Comparison of ENCODE assay signal across 11 cellular contexts in the genomic region with DNA sequence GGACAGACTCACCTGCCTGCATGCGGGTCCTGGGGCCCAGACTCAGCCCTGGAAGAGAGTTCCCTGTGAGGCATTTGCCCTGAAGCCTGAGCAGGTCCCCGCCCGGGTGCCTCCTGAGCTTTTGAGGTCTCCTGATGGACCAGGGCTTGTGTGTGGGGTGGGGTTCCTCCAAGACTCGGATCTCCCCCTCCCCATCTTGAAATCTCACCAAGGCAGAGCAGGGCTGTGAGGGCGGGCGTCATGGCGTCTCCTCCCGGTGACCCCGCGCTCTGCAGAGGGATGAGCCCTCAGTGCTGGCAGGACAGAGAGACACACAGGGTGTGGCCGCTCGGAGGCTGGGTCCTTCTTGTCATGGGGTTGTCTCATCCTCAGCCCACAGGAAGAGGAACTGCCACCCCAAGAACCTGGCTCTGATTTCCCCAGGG. TPM values are rescaled to one million over a fixed set of nuclear protein-coding genes. Genes with fewer than 3 reads are reported as not detected.
DNase-seq lines count a peak whose midpoint lies in the region; ATAC-seq and TF ChIP-seq lines count a peak whose summit lies in the region.
"Not testable (repeated sequence)": the region's sequence is repeated elsewhere in the genome, so short reads cannot be mapped to it uniquely, and the experiment has no call there.
"Had no signal": no experiment of that assay in that cellular context is flagged by ENCODE, and none has a peak within 500 bp of the region (broad histone marks: within the 10 kb centered on the region; RNA-seq: fewer than 3 reads in every experiment).

Gene LILRB3 (minus strand): TSS at position 273 of the 425 bp plus-strand sequence. CDS start 31 bp downstream, at position 242.

- H3K4me1 Mint-ChIP-seq in CD14-positive monocyte (peaks cover 49% of the 10 kb centered on the region), mesothelial cell of epicardium (peaks cover 11% of the 10 kb centered on the region)
- not testable (repeated sequence) for H3K4me1 Mint-ChIP-seq in activated T-cell treated with anti-CD3 and anti-CD28 coated beads, Interleukin-2, amount 50 U/mL, for 72 hours (ENCODE audit: low read depth)

- ATAC-seq in activated T-cell treated with anti-CD3 and anti-CD28 coated beads, Interleukin-2, amount 50 U/mL, for 72 hours (replicated peaks in 1 of 2), result peak; percentile 26 to 57
- ATAC-seq in psoas muscle, result peak in 3 of 4 donors; percentile 42 to 55 (median 44)

- DNase-seq in CD14-positive monocyte (ENCODE audit: low spot score), result peak; percentile 75
- DNase-seq in Peyer's patch, result peak in 2 of 3 donors; percentile 47 to 49
- DNase-seq in activated T-cell treated with anti-CD3 and anti-CD28 coated beads, Interleukin-2, amount 50 U/mL, for 72 hours; left ventricle myocardium inferior; mesothelial cell of epicardium (ENCODE audit: low spot score in 2 of 2, unreplicated experiment in 2 of 2); psoas muscle; tibial artery: not testable (repeated sequence)
- DNase-seq in coronary artery (ENCODE audit: low spot score), result peak; percentile 78

- H3K27ac Mint-ChIP-seq in CD14-positive monocyte (peak within 1 kb of the TSS; percentile 95 to 100 (median 98)), mesothelial cell of epicardium (peak within 1 kb of the TSS; percentile 5)
- H3K27ac Mint-ChIP-seq in activated T-cell treated with anti-CD3 and anti-CD28 coated beads, Interleukin-2, amount 50 U/mL, for 72 hours, result not testable (repeated sequence)

- H3K36me3 Mint-ChIP-seq in CD14-positive monocyte, result peaks cover 29 to 32% of the 10 kb centered on the region in 2 donors
- not testable (repeated sequence) for H3K36me3 Mint-ChIP-seq in activated T-cell treated with anti-CD3 and anti-CD28 coated beads, Interleukin-2, amount 50 U/mL, for 72 hours (ENCODE audit: insufficient read depth in 2 of 2); mesothelial cell of epicardium

- peak within 1 kb of the TSS; percentile 84 to 97 for H3K4me3 Mint-ChIP-seq in CD14-positive monocyte
- H3K4me3 Mint-ChIP-seq in activated T-cell treated with anti-CD3 and anti-CD28 coated beads, Interleukin-2, amount 50 U/mL, for 72 hours; mesothelial cell of epicardium: not testable (repeated sequence)

- H3K27ac ChIP-seq in Peyer's patch; left ventricle myocardium inferior (replicated peaks); psoas muscle; tibial artery: not testable (repeated sequence)
- H3K27ac ChIP-seq in coronary artery, result peak within 1 kb of the TSS in 1 of 2 donors; percentile 68

- H3K4me3 ChIP-seq in Peyer's patch, psoas muscle: not testable (repeated sequence)
- peak within 1 kb of the TSS; percentile 60 for H3K4me3 ChIP-seq in coronary artery
- H3K4me3 ChIP-seq in left ventricle myocardium inferior, result peak within 1 kb of the TSS; percentile 29
- H3K4me3 ChIP-seq in tibial artery, result peak within 1 kb of the TSS; percentile 4 to 10

- TF ChIP-seq CTCF in CD14-positive monocyte (IDR thresholded peaks at IDR 0.05); Peyer's patch (IDR thresholded peaks at IDR 0.05); coronary artery (IDR thresholded peaks at IDR 0.05); left ventricle myocardium inferior (IDR thresholded peaks at IDR 0.05; ENCODE audit: borderline replicate concordance); mesothelial cell of epicardium (IDR thresholded peaks at IDR 0.05; ENCODE audit: unreplicated experiment); psoas muscle (IDR thresholded peaks at IDR 0.05); tibial artery (IDR thresholded peaks at IDR 0.05): not testable (repeated sequence)

- H3K36me3 ChIP-seq in Peyer's patch; left ventricle myocardium inferior; psoas muscle (ENCODE audit: insufficient read depth in 1 of 2, low read depth in 1 of 2): not testable (repeated sequence)
- H3K36me3 ChIP-seq in tibial artery, result peaks cover 0 to 10% (median 0%) of the 10 kb centered on the region in 3 donors

- not testable (repeated sequence) for TF ChIP-seq POLR2A in Peyer's patch (IDR thresholded peaks at IDR 0.05)

- WGBS in psoas muscle, 3 donors, result 56 to 67% (median 65%) methylated on average over 10 to 12 of the region's 12 CpGs

- H3K9me3 Mint-ChIP-seq in CD14-positive monocyte; activated T-cell treated with anti-CD3 and anti-CD28 coated beads, Interleukin-2, amount 50 U/mL, for 72 hours; mesothelial cell of epicardium: not testable (repeated sequence)

- intact Hi-C loops in CD14-positive monocyte (cut with micrococcal nuclease); left ventricle myocardium inferior (cut with micrococcal nuclease); tibial artery (cut with DNase I; ENCODE audit: low total_unique reads): not testable (repeated sequence)
- intact Hi-C loops in psoas muscle (cut with DNase I), result loop anchor here in 1 of 2 donors (2.0 kb wide), 1 partner anchor 22 kb away; no protein-coding TSS in a partner anchor

- not testable (repeated sequence) for H3K9me3 ChIP-seq in Peyer's patch; left ventricle myocardium inferior (replicated peaks); psoas muscle; tibial artery

- not testable (repeated sequence) for H3K4me1 ChIP-seq in Peyer's patch, left ventricle myocardium inferior, psoas muscle, tibial artery

- H3K27me3 Mint-ChIP-seq in CD14-positive monocyte (ENCODE audit: low read depth in 3 of 3), result not testable (repeated sequence)
- H3K27me3 Mint-ChIP-seq in activated T-cell treated with anti-CD3 and anti-CD28 coated beads, Interleukin-2, amount 50 U/mL, for 72 hours (ENCODE audit: low read depth), result peaks cover 11% of the 10 kb centered on the region
- H3K27me3 Mint-ChIP-seq in mesothelial cell of epicardium (ENCODE audit: low read depth), result peaks cover 19% of the 10 kb centered on the region

- not testable (repeated sequence) for H3K27me3 ChIP-seq in Peyer's patch; psoas muscle (ENCODE audit: insufficient read depth in 3 of 3, low read length in 2 of 3)
- peaks cover 36% of the 10 kb centered on the region for H3K27me3 ChIP-seq in left ventricle myocardium inferior (ENCODE audit: low read depth)
- H3K27me3 ChIP-seq in tibial artery, result peaks cover 0 to 34% of the 10 kb centered on the region in 2 donors

RNA-seq across cellular contexts. Expression of gene LILRB3, which starts in this region (rescaled TPM):
- polyA plus RNA-seq in CD14-positive monocyte (100 to 1,000 TPM in 1 of 2 donors, 10 to 100 TPM in 1; 62.9 to 104 TPM), psoas muscle (1 to 10 TPM in 1 of 3 donors, under 1 TPM in 2; 0.32 to 1.2 (median 0.40) TPM)
- total RNA-seq in Peyer's patch (10 to 100 TPM in 1 of 4 donors, 1 to 10 TPM in 2, not detected in 1; 3.1 to 16.5 (median 5.6) TPM), left ventricle myocardium inferior (4.7 TPM), mesothelial cell of epicardium (not detected in 3 replicates), psoas muscle (1 to 10 TPM; 1.9 to 3.8 (median 2.3) TPM)
- total RNA-seq in activated T-cell treated with anti-CD3 and anti-CD28 coated beads, Interleukin-2, amount 50 U/mL, for 72 hours, result 1 to 10 TPM in 1 of 2 donors, under 1 TPM in 1; 0.31 to 1.2 TPM
- total RNA-seq: activated naive CD4-positive, alpha-beta T cell treated with anti-CD3 and anti-CD28 coated beads for 36 hours; activated T-cell treated with anti-CD3 and anti-CD28 coated beads, Interleukin-2, amount 50 U/mL, for 4 hours; Caco-2 had no signal

Comparison
In these comparisons a context has a peak if more than half of its experiments do, and no peak if none do; other contexts are left out.
1. RNA of gene LILRB3 (polyA plus RNA-seq): 62.9 to 104 TPM in CD14-positive monocyte; 0.32 to 1.2 TPM in psoas muscle; every median in the first group is over 10 times any median in the second.